ENCODE assay signal across 8 cellular contexts in the genomic region with DNA sequence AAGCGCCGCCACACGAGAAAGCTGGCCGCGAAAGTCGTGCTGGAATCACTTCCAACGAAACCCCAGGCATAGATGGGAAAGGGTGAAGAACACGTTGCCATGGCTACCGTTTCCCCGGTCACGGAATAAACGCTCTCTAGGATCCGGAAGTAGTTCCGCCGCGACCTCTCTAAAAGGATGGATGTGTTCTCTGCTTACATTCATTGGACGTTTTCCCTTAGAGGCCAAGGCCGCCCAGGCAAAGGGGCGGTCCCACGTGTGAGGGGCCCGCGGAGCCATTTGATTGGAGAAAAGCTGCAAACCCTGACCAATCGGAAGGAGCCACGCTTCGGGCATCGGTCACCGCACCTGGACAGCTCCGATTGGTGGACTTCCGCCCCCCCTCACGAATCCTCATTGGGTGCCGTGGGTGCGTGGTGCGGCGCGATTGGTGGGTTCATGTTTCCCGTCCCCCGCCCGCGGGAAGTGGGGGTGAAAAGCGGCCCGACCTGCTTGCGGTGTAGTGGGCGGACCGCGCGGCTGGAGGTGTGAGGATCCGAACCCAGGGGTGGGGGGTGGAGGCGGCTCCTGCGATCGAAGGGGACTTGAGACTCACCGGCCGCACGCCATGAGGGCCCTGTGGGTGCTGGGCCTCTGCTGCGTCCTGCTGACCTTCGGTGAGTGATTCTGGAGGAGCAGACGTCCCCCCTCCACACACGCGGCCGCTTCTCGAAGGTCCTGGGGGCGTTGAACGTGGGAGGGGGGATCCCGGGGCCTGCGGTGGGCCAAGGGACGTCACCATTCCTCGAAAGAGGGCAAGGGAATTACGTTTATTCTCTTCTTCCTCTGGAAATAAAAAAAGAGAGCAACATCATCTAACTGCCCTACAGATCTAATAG. TPM values are rescaled to one million over a fixed set of nuclear protein-coding genes. Genes with fewer than 3 reads are reported as not detected.
DNase-seq lines count a peak whose midpoint lies in the region; ATAC-seq, FAIRE-seq and TF ChIP-seq lines count a peak whose summit lies in the region.

A gene (plus strand): TSS at position 502 of the 878 bp plus-strand sequence. CDS start 106 bp downstream, at position 608.

- H3K9ac ChIP-seq in OCI-LY3 (ENCODE audit: low read length) = peak within 1 kb of the TSS; percentile 98

- H2AFZ ChIP-seq in OCI-LY3 (ENCODE audit: low read depth, low read length) = peak within 1 kb of the TSS; percentile 91; the same call in 1 of the 2 replicates

- H3K4me1 ChIP-seq in OCI-LY3 (ENCODE audit: low read length) (peaks cover 66% of the 10 kb centered on the region), mesodermal cell (ENCODE audit: control insufficient read depth, insufficient read depth, low read length, poor library complexity, severe bottlenecking) (peaks cover 10% of the 10 kb centered on the region)

- no peaks in the 10 kb centered on the region for H3K9me3 ChIP-seq in OCI-LY3 (ENCODE audit: insufficient read depth, low read length)
- H3K9me3 ChIP-seq in mesodermal cell (ENCODE audit: control insufficient read depth, low read length) = no peaks in the 10 kb centered on the region

- peak within 1 kb of the TSS; percentile 87 for H3K4me3 ChIP-seq in OCI-LY3 (ENCODE audit: low read length)
- H3K4me3 ChIP-seq in mesodermal cell (ENCODE audit: extremely low read depth, insufficient read depth, low read length, poor library complexity, severe bottlenecking) = peak within 1 kb of the TSS; percentile 95

- DNase-seq in D341Med (ENCODE audit: low spot score) (peak; percentile 99), HuH-7 (ENCODE audit: low spot score) (peak; percentile 94)
- DNase-seq in activated CD8-positive, alpha-beta memory T cell treated with anti-CD3 and anti-CD28 coated beads, Interleukin-2, amount 50 U/mL, for 48 hours = peak; percentile 99
- peak; percentile 99 to 100 for DNase-seq in stimulated activated CD8-positive, alpha-beta memory T cell treated with anti-CD3 and anti-CD28 coated beads, Interleukin-15, amount 100 ng/mL, for 4 hours (ENCODE audit: low read depth in 2 of 2)

- FAIRE-seq in endometrium (lab: Jason Lieb, UNC) = peak; percentile 99

- peak; percentile 65 for ATAC-seq in GM21515 (IDR thresholded peaks at IDR 0.05; ENCODE audit: unreplicated experiment)

- H3K36me3 ChIP-seq in OCI-LY3 (replicated peaks; ENCODE audit: low read depth, low read length) (peaks cover 45% of the 10 kb centered on the region), mesodermal cell (ENCODE audit: control insufficient read depth, insufficient read depth, low read length) (peaks cover 39% of the 10 kb centered on the region)

- peak within 1 kb of the TSS; percentile 96 for H3K27ac ChIP-seq in OCI-LY3 (ENCODE audit: low read length)
- H3K27ac ChIP-seq in mesodermal cell (ENCODE audit: low read depth, low read length, severe bottlenecking) = peak within 1 kb of the TSS; percentile 96

- H4K20me1 ChIP-seq in OCI-LY3 (ENCODE audit: insufficient read depth, low read length) = peaks cover 42% of the 10 kb centered on the region

- no peaks in the 10 kb centered on the region for H3K27me3 ChIP-seq in OCI-LY3 (ENCODE audit: low read depth, low read length)

- no peak for TF ChIP-seq CTCF in OCI-LY3 (IDR thresholded peaks at IDR 0.05; ENCODE audit: low read depth, low read length)

- peak within 1 kb of the TSS; percentile 84 for H3K4me2 ChIP-seq in OCI-LY3 (ENCODE audit: low read length)

- 0% methylated on average over 51 to 54 of the region's 67 CpGs for WGBS in mesodermal cell (ENCODE audit: insufficient coverage in 2 of 2), 2 experiments

- peaks cover 54% of the 10 kb centered on the region for H3K79me2 ChIP-seq in OCI-LY3 (ENCODE audit: low read length)

RNA-seq across cellular contexts. Expression of the gene that starts here (rescaled TPM):
- 1,475 TPM for polyA plus RNA-seq in mesodermal cell (2013, experiment 1 of 2)
- polyA plus RNA-seq in mesodermal cell (2013, experiment 2 of 2) = 1,549 TPM

Comparison
In these comparisons a context has a peak if more than half of its experiments do, and no peak if none do; other contexts are left out.
1. Peak in every context shown above with its lines: DNase-seq, ATAC-seq, H3K4me3 ChIP-seq and H3K27ac ChIP-seq.